In the genomic region with DNA sequence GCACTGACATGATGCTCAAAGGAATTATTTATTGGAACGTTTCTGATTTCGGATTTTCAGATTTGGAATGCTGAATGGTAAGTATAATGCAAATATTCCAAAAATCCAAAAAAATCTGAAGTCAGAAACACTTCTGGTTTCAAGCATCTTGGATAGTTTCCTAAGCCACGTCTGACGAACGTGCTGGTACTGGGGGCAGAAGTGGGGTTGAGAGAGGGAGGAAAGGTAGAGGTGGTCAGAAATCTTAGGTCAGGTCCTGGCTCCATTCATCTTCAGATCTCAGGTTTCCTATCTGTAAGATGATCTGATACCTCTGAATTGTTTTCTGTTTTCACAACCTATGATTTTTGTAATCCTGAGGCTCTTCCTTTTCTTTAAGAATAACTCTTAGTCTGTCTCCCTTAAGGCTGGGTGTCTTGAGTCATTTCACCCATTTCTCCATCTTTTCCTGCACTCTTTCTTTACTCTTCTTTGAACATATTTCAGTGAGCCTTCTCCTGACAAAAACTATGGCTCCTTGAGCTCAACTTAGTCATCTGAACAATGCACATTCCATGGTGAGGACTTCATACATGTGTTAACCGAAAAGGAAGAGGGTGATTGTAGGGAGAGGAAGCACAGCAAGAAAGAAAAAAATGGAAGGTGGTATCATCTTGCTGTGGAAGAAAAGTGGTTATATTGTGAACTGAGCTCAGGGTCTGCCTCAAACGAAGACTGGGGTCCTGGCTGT, we compare ENCODE assay signal across 16 cellular contexts. TPM values are rescaled to one million over a fixed set of nuclear protein-coding genes. Genes with fewer than 3 reads are reported as not detected.
DNase-seq lines count a peak whose midpoint lies in the region; ATAC-seq and TF ChIP-seq lines count a peak whose summit lies in the region.
"Had no signal": no experiment of that assay in that cellular context is flagged by ENCODE, and none has a peak within 500 bp of the region (broad histone marks: within the 10 kb centered on the region; RNA-seq: fewer than 3 reads in every experiment).

No MANE protein-coding gene starts in this region.

- CTCF ChIA-PET in IMR-90 (lab: Yijun Ruan, JAX), result interaction anchor here (0.6 to 1.0 kb wide), 2 partner anchors 37 to 248 kb away, joined by 4 to 5 read pairs; no protein-coding TSS in a partner anchor

- peak overlapping the region; percentile 24; the same call in 1 of the 2 replicates for H3K18ac ChIP-seq in IMR-90 (ENCODE audit: low read depth, low read length)

- H2AK9ac ChIP-seq in IMR-90 (replicated peaks; ENCODE audit: low read depth, low read length, poor library complexity), result no peak overlapping the region

- no peak overlapping the region for H3K9ac ChIP-seq in IMR-90 (ENCODE audit: low read depth, low read length)

- no peak overlapping the region for H2AFZ ChIP-seq in IMR-90 (replicated peaks; ENCODE audit: low read length, poor library complexity)
- H2AFZ ChIP-seq in osteoblast (ENCODE audit: low read length), result no peak overlapping the region

- no peak for TF ChIP-seq RAD21 in IMR-90 (IDR thresholded peaks at IDR 0.05; ENCODE audit: low read length)

- in situ Hi-C loops in IMR-90 (cut with MboI; ENCODE audit: low sequenced_read_pairs), result no loop called here

- H3K79me2 ChIP-seq in osteoblast (ENCODE audit: insufficient read depth, low read length), result peaks cover 9% of the 10 kb centered on the region

- H2BK15ac ChIP-seq in IMR-90 (ENCODE audit: low read depth, low read length), result no peak overlapping the region

- H3K36me3 ChIP-seq in IMR-90 (ENCODE audit: control insufficient read depth, insufficient read depth, low read length) (peaks cover 12% of the 10 kb centered on the region), osteoblast (ENCODE audit: insufficient read depth, low read length) (no peaks in the 10 kb centered on the region), thyroid gland (no peaks in the 10 kb centered on the region)

- no peak overlapping the region for H3K56ac ChIP-seq in IMR-90 (ENCODE audit: extremely low read depth, insufficient read depth, low read length)

- H3K4ac ChIP-seq in IMR-90 (ENCODE audit: low read depth, low read length), result peak overlapping the region; percentile 39; the same call in 1 of the 2 replicates

- intact Hi-C loops in IMR-90 (cut with micrococcal nuclease) (no loop called here), thyroid gland (cut with DNase I) (no loop called here)

- H3K9me3 ChIP-seq in IMR-90 (ENCODE audit: control insufficient read depth, insufficient read depth, low read length) (no peaks in the 10 kb centered on the region), osteoblast (ENCODE audit: low read depth, low read length) (no peaks in the 10 kb centered on the region), thyroid gland (no peaks in the 10 kb centered on the region)

- no peak for ATAC-seq in IMR-90 (ENCODE audit: low read depth)
- ATAC-seq: Right ventricle myocardium inferior had no signal

- H2BK20ac ChIP-seq in IMR-90 (ENCODE audit: low read depth, low read length), result peak overlapping the region; percentile 9; the same call in 1 of the 2 replicates

- no peak overlapping the region for H2BK5ac ChIP-seq in IMR-90 (ENCODE audit: low read depth, low read length, poor library complexity, severe bottlenecking)

- TF ChIP-seq POLR2A in IMR-90 (IDR thresholded peaks at IDR 0.05; ENCODE audit: low read depth, low read length) (no peak), thyroid gland (IDR thresholded peaks at IDR 0.05) (no peak)

- H3K79me1 ChIP-seq in IMR-90 (ENCODE audit: low read depth in 1 of 2, low read length in 2 of 2), result peaks cover 0 to 14% of the 10 kb centered on the region in 2 experiments; a peak in 3 of 4 replicates

- dilution Hi-C loops in IMR-90 (cut with HindIII; ENCODE audit: low sequenced_read_pairs, unreplicated experiment), result no loop called here

- H4K5ac ChIP-seq in IMR-90 (ENCODE audit: low read depth, low read length), result no peak overlapping the region; the same call in 1 of the 2 replicates

- H4K20me1 ChIP-seq in IMR-90 (ENCODE audit: insufficient read depth, low read length) (no peaks in the 10 kb centered on the region), osteoblast (ENCODE audit: insufficient read depth, low read length) (no peaks in the 10 kb centered on the region)

- peak overlapping the region in 1 of 2 experiments; percentile 17; a peak in 1 of 4 replicates for H4K8ac ChIP-seq in IMR-90 (ENCODE audit: low read depth in 2 of 2, low read length in 2 of 2)

- no TSS peak for BruUV-seq in IMR-90 (replicated peaks; lab: Mats Ljungman, UMichigan)

- no peak overlapping the region for H2BK120ac ChIP-seq in IMR-90 (ENCODE audit: low read depth, low read length)

- H3K4me1 ChIP-seq in IMR-90 (ENCODE audit: control insufficient read depth, insufficient read depth, low read length) (peaks cover 10% of the 10 kb centered on the region), osteoblast (ENCODE audit: insufficient read depth, low read length) (peaks cover 8% of the 10 kb centered on the region), thyroid gland (peaks cover 17 to 18% of the 10 kb centered on the region in 2 donors)

- H4K91ac ChIP-seq in IMR-90 (ENCODE audit: insufficient read depth, low read depth, low read length), result peak overlapping the region; percentile 1; the same call in 1 of the 2 replicates

- H3K23ac ChIP-seq in IMR-90 (ENCODE audit: low read depth, low read length), result no peak overlapping the region

- peak overlapping the region; percentile 13; the same call in 1 of the 2 replicates for H2AK5ac ChIP-seq in IMR-90 (ENCODE audit: low read depth, low read length)

- DNase-seq in AG20443 (ENCODE audit: low spot score) (peak; percentile 18), IMR-90 (peak; percentile 54), fibroblast of pulmonary artery (ENCODE audit: low read depth) (peak; percentile 0), osteoblast (ENCODE audit: insufficient read length, low spot score, missing footprints) (peak; percentile 78), thyroid gland (no peak), NCI-H187 treated with DMSO at 0.1 percent for 48 hours (lab: John Stamatoyannopoulos, UW) (no peak), NCI-H2081 (lab: John Stamatoyannopoulos, UW) (no peak), cerebellar nuclear complex (lab: John Stamatoyannopoulos, UW) (no peak)
- DNase-seq: CD4-positive, CD25-positive, alpha-beta regulatory T cell; GOT3; HCEC 1CT; NCI-H1694; NCI-H446 treated with DMSO at 0.1 percent for 48 hours; NCI-H526 treated with DMSO at 0.1 percent for 48 hours had no signal

- H3K4me3 ChIP-seq in IMR-90 (ENCODE audit: insufficient read depth, low read depth, low read length), result no peak overlapping the region
- H3K4me3 ChIP-seq in fibroblast of pulmonary artery (replicated peaks; ENCODE audit: low read depth, low read length), result no peak overlapping the region
- no peak overlapping the region for H3K4me3 ChIP-seq in osteoblast (ENCODE audit: insufficient read depth, low read length)
- no peak overlapping the region for H3K4me3 ChIP-seq in thyroid gland (replicated peaks in 1 of 3)

- POLR2A ChIA-PET in IMR-90 (lab: Charles Lee; ENCODE audit: unreplicated experiment), result no interaction called here

- H3K27me3 ChIP-seq in IMR-90 (ENCODE audit: control insufficient read depth, insufficient read depth, low read length) (no peaks in the 10 kb centered on the region), osteoblast (ENCODE audit: insufficient read depth, low read length) (no peaks in the 10 kb centered on the region), thyroid gland (no peaks in the 10 kb centered on the region)

- H3K9me1 ChIP-seq in IMR-90 (ENCODE audit: insufficient read depth, low read length), result peaks cover 7% of the 10 kb centered on the region

- TF ChIP-seq CTCF in IMR-90 (conservative IDR thresholded peaks at IDR 0.05; ENCODE audit: low read depth, low read length), result no peak
- no peak for TF ChIP-seq CTCF in fibroblast of pulmonary artery (IDR thresholded peaks at IDR 0.05; ENCODE audit: low read length, missing control alignments)
- no peak for TF ChIP-seq CTCF in osteoblast (IDR thresholded peaks at IDR 0.05; ENCODE audit: extremely low read depth, low read depth, low read length)
- TF ChIP-seq CTCF in thyroid gland (IDR thresholded peaks at IDR 0.05), result no peak

- H3K27ac ChIP-seq in IMR-90 (ENCODE audit: insufficient read depth, low read length) (no peak overlapping the region), osteoblast (ENCODE audit: low read depth, low read length) (no peak overlapping the region), thyroid gland (no peak overlapping the region)

- H3K4me2 ChIP-seq in IMR-90 (ENCODE audit: low read depth, low read length) (no peak overlapping the region), osteoblast (ENCODE audit: insufficient read depth, low read length) (no peak overlapping the region)

- WGBS in IMR-90 (ENCODE audit: extremely low coverage in 2 of 2, insufficient read length in 1 of 2), 2 experiments, result 100% methylated on average over 3 of the region's 7 CpGs; no CpG with 5 or more reads in 1 of the 2 experiments
- 92 to 94% methylated on average over 7 of the region's 7 CpGs for WGBS in thyroid gland, 2 donors

- peak overlapping the region; percentile 37; the same call in 1 of the 2 replicates for H3K14ac ChIP-seq in IMR-90 (replicated peaks; ENCODE audit: low read depth, low read length)

TF ChIP-seq in IMR-90, 13 proteins besides CTCF, POLR2A, EP300 and RAD21 (continues in another document):
- no peak for TF ChIP-seq NFE2L2 (IDR thresholded peaks at IDR 0.05; ENCODE audit: low read depth, low read length)
- TF ChIP-seq FOS (IDR thresholded peaks at IDR 0.05; ENCODE audit: low read depth, low read length), result no peak
- TF ChIP-seq RCOR1 (IDR thresholded peaks at IDR 0.05; ENCODE audit: insufficient replicate concordance, low read length), result no peak
- TF ChIP-seq MAZ (IDR thresholded peaks at IDR 0.05; ENCODE audit: borderline replicate concordance, low read depth, low read length), result no peak
- TF ChIP-seq MXI1 (IDR thresholded peaks at IDR 0.05; ENCODE audit: borderline replicate concordance, low read depth, low read length), result no peak
- no peak for TF ChIP-seq BHLHE40 (IDR thresholded peaks at IDR 0.05; ENCODE audit: low read depth, low read length)
- TF ChIP-seq CHD1 (IDR thresholded peaks at IDR 0.05; ENCODE audit: low read depth, low read length), result no peak
- TF ChIP-seq SMC3 (IDR thresholded peaks at IDR 0.05; ENCODE audit: low read depth, low read length), result no peak

RNA-seq across cellular contexts. Expression of a gene that starts 3.3 kb away (rescaled TPM):
- total RNA-seq in IMR-90 (2012; rRNA removed) (10.6 TPM in 2 replicates), osteoblast (27.1 and 33.3 TPM in 2 replicates), thyroid gland (10 to 100 TPM in 1 of 4 donors, 1 to 10 TPM in 3; 7.4 to 20.1 (median 9.2) TPM)
- polyA plus RNA-seq in IMR-90 (2012; rRNA removed), result 4.7 and 5.8 TPM in 2 replicates
- 2.6 and 2.9 TPM in 2 replicates for polyA plus RNA-seq in IMR-90 (2012; cell fraction: cytosol; rRNA removed)
- 1.2 and 6.8 TPM in 2 replicates for polyA plus RNA-seq in IMR-90 (2012; cell fraction: nucleus; rRNA removed; ENCODE audit: low replicate concordance)
- total RNA-seq: CD4-positive, CD25-positive, alpha-beta regulatory T cell had no signal
- polyA plus RNA-seq: CD4-positive, CD25-positive, alpha-beta regulatory T cell; IgD-negative memory B cell had no signal

Comparison
In these comparisons a context has a peak if more than half of its experiments do, and no peak if none do; other contexts are left out.
1. DNase-seq: peak in AG20443 (single experiment), IMR-90 (single experiment), fibroblast of pulmonary artery (single experiment) and osteoblast (single experiment); none in thyroid gland (0 of 2), NCI-H187 treated with DMSO at 0.1 percent for 48 hours (single experiment), NCI-H2081 (0 of 2) and cerebellar nuclear complex (0 of 2).